In genomic region chr17:9924735-9925191, GRCh38 we compare ENCODE assay signal across 8 cellular contexts. TPM values are rescaled to one million over a fixed set of nuclear protein-coding genes. Genes with fewer than 3 reads are reported as not detected.
DNase-seq lines count a peak whose midpoint lies in the region; ATAC-seq, FAIRE-seq and TF ChIP-seq lines count a peak whose summit lies in the region.

No MANE protein-coding gene starts in this region.

- FAIRE-seq in small intestine (lab: Jason Lieb, UNC) = no peak

- H3K36me3 ChIP-seq in body of pancreas (replicated peaks in 1 of 2; ENCODE audit: insufficient read depth in 1 of 2, low read depth in 2 of 2) (no peaks in the 10 kb centered on the region), small intestine (ENCODE audit: control insufficient read depth in 2 of 2, insufficient read depth in 2 of 2, low read length in 2 of 2) (no peaks in the 10 kb centered on the region)

- H3K9me3 ChIP-seq in body of pancreas (no peaks in the 10 kb centered on the region), small intestine (ENCODE audit: control insufficient read depth, low read depth) (no peaks in the 10 kb centered on the region)

- H3K4me3 ChIP-seq in GM12864 (ENCODE audit: low read depth, low read length) (no peak overlapping the region), body of pancreas (no peak overlapping the region), small intestine (ENCODE audit: low read depth in 1 of 2, low read length in 2 of 2) (no peak overlapping the region)

- peak; percentile 85 for DNase-seq in ACHN
- peak; percentile 30 for DNase-seq in GM12864 (ENCODE audit: low read depth)
- DNase-seq in HK-2 (ENCODE audit: unreplicated experiment) = peak; percentile 22
- peak; percentile 24 for DNase-seq in NOMO-1 treated with dmso at 0.1 percent for 144 hours (lab: John Stamatoyannopoulos, UW; ENCODE audit: unreplicated experiment)
- peak in 2 of 4 donors; percentile 19 to 43 for DNase-seq in body of pancreas
- DNase-seq in iPS DF 4.7 (ENCODE audit: extremely low read depth, low spot score) = peak; percentile 58
- peak; percentile 67 for DNase-seq in small intestine
- DNase-seq in stimulated activated CD4-positive, alpha-beta T cell treated with anti-CD3 and anti-CD28 coated beads, Interleukin-4, amount 100 ng/mL, for 4 hours = no peak

- peaks cover 5% of the 10 kb centered on the region for H3K4me1 ChIP-seq in body of pancreas
- no peaks in the 10 kb centered on the region for H3K4me1 ChIP-seq in small intestine (ENCODE audit: control insufficient read depth in 2 of 2, insufficient read depth in 1 of 2, low read depth in 1 of 2, low read length in 1 of 2)

- peak; percentile 79 for ATAC-seq in body of pancreas

- no peak for TF ChIP-seq POLR2A in body of pancreas (IDR thresholded peaks at IDR 0.05)

- no peak overlapping the region for H3K27ac ChIP-seq in body of pancreas
- H3K27ac ChIP-seq in small intestine (ENCODE audit: low read depth in 1 of 2, low read length in 1 of 2) = no peak overlapping the region

- in situ Hi-C loops in ACHN (cut with HindIII; ENCODE audit: low pct_ligation_motif_present, low pct_unique_long_range_greater_than_20kb, low sequenced_read_pairs) = no loop called here

- peak; percentile 81 for TF ChIP-seq CTCF in GM12864 (IDR thresholded peaks at IDR 0.05; ENCODE audit: low read depth, low read length, missing control alignments)
- TF ChIP-seq CTCF in body of pancreas (IDR thresholded peaks at IDR 0.05) = peak; percentile 65 to 86 (median 78)

- intact Hi-C loops in body of pancreas (cut with DNase I) = loop anchor here (10.0 kb wide), 1 partner anchor 700 kb away; no protein-coding TSS in a partner anchor

- WGBS in body of pancreas, 2 donors = 16 to 22% methylated on average over 6 of the region's 6 CpGs
- WGBS in small intestine, 3 donors = 19 to 25% (median 21%) methylated on average over 6 of the region's 6 CpGs

- H3K27me3 ChIP-seq in body of pancreas (no peaks in the 10 kb centered on the region), small intestine (ENCODE audit: control insufficient read depth in 2 of 2, insufficient read depth in 2 of 2, low read length in 2 of 2) (no peaks in the 10 kb centered on the region)

RNA-seq across cellular contexts. Expression of gene RCVRN, which starts 19.7 kb away (rescaled TPM):
- total RNA-seq in body of pancreas = not detected
- under 1 TPM in 1 of 3 donors, not detected in 2; 0.12 TPM for polyA plus RNA-seq in small intestine

Comparison
In these comparisons a context has a peak if more than half of its experiments do, and no peak if none do; other contexts are left out.
1. DNase-seq: peak in ACHN (single experiment), GM12864 (single experiment), HK-2 (single experiment), NOMO-1 treated with dmso at 0.1 percent for 144 hours (single experiment), iPS DF 4.7 (single experiment) and small intestine (single experiment); none in stimulated activated CD4-positive, alpha-beta T cell treated with anti-CD3 and anti-CD28 coated beads, Interleukin-4, amount 100 ng/mL, for 4 hours (0 of 2).